In the genomic region with DNA sequence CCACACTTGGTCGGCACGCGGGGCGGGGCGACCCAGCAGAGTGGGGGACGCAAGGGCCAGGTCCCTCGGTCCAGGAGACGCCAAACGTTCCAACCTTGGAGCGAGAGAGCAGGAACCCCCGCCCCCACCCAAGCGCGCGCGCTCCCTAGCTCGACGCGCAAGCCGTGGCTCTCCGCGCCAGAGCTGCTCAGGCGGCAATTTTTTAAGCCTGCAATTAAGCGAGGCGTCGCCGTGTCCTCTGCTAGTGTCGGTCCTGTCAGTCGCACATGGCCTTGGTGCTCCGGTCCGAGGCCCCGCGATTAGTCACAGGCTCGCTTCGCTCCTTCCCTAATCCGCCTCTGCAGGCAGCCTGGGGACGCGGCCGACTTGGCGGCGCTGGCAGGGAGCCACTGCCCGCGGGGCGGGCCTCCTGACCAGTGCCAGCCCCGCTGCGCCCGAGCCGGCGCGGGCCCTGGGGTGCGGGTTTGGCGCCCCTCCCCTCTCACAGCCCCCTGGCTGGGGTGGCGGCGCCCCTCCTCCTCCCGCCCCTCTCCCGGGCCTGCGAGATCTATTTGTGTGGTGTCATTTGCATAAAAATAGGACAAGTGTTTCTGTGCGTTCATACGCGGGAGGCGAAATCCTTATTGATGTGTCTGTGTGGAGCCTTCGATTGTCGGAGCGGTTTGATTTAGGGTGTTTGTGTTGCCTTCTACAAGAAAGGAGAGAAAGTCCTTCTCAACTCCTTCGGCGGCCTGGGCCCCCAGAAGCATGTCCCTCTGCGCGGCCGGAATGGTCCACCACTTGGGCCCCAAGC, we compare ENCODE assay signal across 8 cellular contexts. TPM values are rescaled to one million over a fixed set of nuclear protein-coding genes. Genes with fewer than 3 reads are reported as not detected.
A peak's percentile ranks its signal among the peaks of the same experiment; 100 is the strongest.
DNase-seq lines count a peak whose midpoint lies in the region; ATAC-seq and TF ChIP-seq lines count a peak whose summit lies in the region.

No MANE protein-coding gene starts in this region.

- no peaks in the 10 kb centered on the region for H4K20me1 ChIP-seq in GM23248 (ENCODE audit: insufficient read depth)

- no peak for TF ChIP-seq CTCF in AG04449 (IDR thresholded peaks at IDR 0.05; ENCODE audit: insufficient read depth, low read length, missing control alignments)

- no peak for ATAC-seq in GM19328 (IDR thresholded peaks at IDR 0.05; ENCODE audit: unreplicated experiment)

- peak overlapping the region; percentile 90 for H3K9ac ChIP-seq in GM23248
- peak overlapping the region; percentile 41 for H3K9ac ChIP-seq in endocrine pancreas (ENCODE audit: control insufficient read depth, insufficient read depth, low read length)

- H3K27ac ChIP-seq in GM23248 = peak overlapping the region; percentile 72
- H3K27ac ChIP-seq in muscle layer of duodenum (ENCODE audit: low read length) = peak overlapping the region; percentile 23

- no peaks in the 10 kb centered on the region for H3K27me3 ChIP-seq in GM23248 (replicated peaks; ENCODE audit: insufficient read depth)
- no peaks in the 10 kb centered on the region for H3K27me3 ChIP-seq in endocrine pancreas (ENCODE audit: control insufficient read depth, insufficient read depth, low read length)
- H3K27me3 ChIP-seq in muscle layer of duodenum (ENCODE audit: low read depth, low read length) = no peaks in the 10 kb centered on the region

- H3K36me3 ChIP-seq in GM23248 (ENCODE audit: low read depth) (no peaks in the 10 kb centered on the region), endocrine pancreas (ENCODE audit: control insufficient read depth, insufficient read depth, low read length) (no peaks in the 10 kb centered on the region), muscle layer of duodenum (ENCODE audit: control insufficient read depth in 1 of 2, insufficient read depth in 2 of 2, low read length in 2 of 2) (no peaks in the 10 kb centered on the region)

- H2AFZ ChIP-seq in GM23248 = no peak overlapping the region

- DNase-seq in AG04449 (ENCODE audit: low read depth, low spot score) (no peak), GM23248 (peak; percentile 68), RPMI8226 (peak; percentile 81), amniotic stem cell (lab: John Stamatoyannopoulos, UW) (no peak)
- DNase-seq in stimulated activated naive CD4-positive, alpha-beta T cell treated with Interleukin-2 at 50 U/mL for 16 hours (lab: John Stamatoyannopoulos, UW) = no peak

- H3K79me2 ChIP-seq in GM23248 (ENCODE audit: insufficient read depth) = no peaks in the 10 kb centered on the region

- peak overlapping the region; percentile 52; the same call in 1 of the 2 replicates for H3K4me3 ChIP-seq in AG04449 (ENCODE audit: low read depth, low read length)
- peak overlapping the region; percentile 76 for H3K4me3 ChIP-seq in GM23248
- no peak overlapping the region for H3K4me3 ChIP-seq in endocrine pancreas (ENCODE audit: control insufficient read depth, insufficient read depth, low read length)
- H3K4me3 ChIP-seq in muscle layer of duodenum (ENCODE audit: low read depth in 1 of 2, low read length in 2 of 2) = peak overlapping the region; percentile 52 to 56

- in situ Hi-C loops in GM23248 (cut with MboI) = no loop called here

- no peaks in the 10 kb centered on the region for H3K9me2 ChIP-seq in GM23248 (ENCODE audit: insufficient read depth)

- WGBS in GM23248 (ENCODE audit: low coverage in 1 of 2, low lambda C conversion rate in 2 of 2, missing lambda C conversion rate in 2 of 2), 2 experiments = 5 to 7% methylated on average over 28 to 37 of the region's 68 CpGs

- H3F3A ChIP-seq in GM23248 (ENCODE audit: insufficient read depth) = peaks cover 3% of the 10 kb centered on the region; the same call in 1 of the 2 replicates

- POLR2A ChIA-PET in AG04449 (lab: Yijun Ruan, JAX) = interaction anchor here (1.4 kb wide), 1 partner anchor 9 kb away, joined by 6 read pairs; the partner anchor contains the start of gene BCOR

- H3K4me1 ChIP-seq in GM23248 (ENCODE audit: insufficient read depth) (peaks cover 19% of the 10 kb centered on the region), endocrine pancreas (ENCODE audit: control insufficient read depth, insufficient read depth, low read length) (no peaks in the 10 kb centered on the region), muscle layer of duodenum (ENCODE audit: control insufficient read depth in 1 of 2, insufficient read depth in 2 of 2, low read length in 2 of 2) (peaks cover 0 to 13% of the 10 kb centered on the region in 2 donors)

- no peaks in the 10 kb centered on the region for H3K9me3 ChIP-seq in GM23248 (ENCODE audit: low read depth)
- H3K9me3 ChIP-seq in endocrine pancreas (ENCODE audit: control insufficient read depth, low read length) = no peaks in the 10 kb centered on the region
- H3K9me3 ChIP-seq in muscle layer of duodenum (ENCODE audit: control insufficient read depth in 1 of 2, low read length in 2 of 2) = no peaks in the 10 kb centered on the region

- CTCF ChIA-PET in AG04449 (lab: Yijun Ruan, JAX) = no interaction called here

- peak overlapping the region; percentile 57 for H3K4me2 ChIP-seq in GM23248 (ENCODE audit: unreplicated experiment)

RNA-seq across cellular contexts. Expression of gene BCOR, which starts 9.7 kb away (rescaled TPM):
- 17.6 and 19.7 TPM in 2 replicates for total RNA-seq in GM23248 (2014; rRNA removed; shearing (Covaris generic))
- polyA plus RNA-seq in GM23248 (2016; fragmentation: Nextera tagmentation; extraction: Ambion mirVana) = 9.1 and 10.2 TPM in 2 replicates

Comparison
In these comparisons a context has a peak if more than half of its experiments do, and no peak if none do; other contexts are left out.
1. DNase-seq: peak in GM23248 (single experiment) and RPMI8226 (single experiment); none in AG04449 (single experiment), amniotic stem cell (single experiment) and stimulated activated naive CD4-positive, alpha-beta T cell treated with Interleukin-2 at 50 U/mL for 16 hours (single experiment).